Comparison of ENCODE assay signal across 13 cellular contexts in the genomic region with DNA sequence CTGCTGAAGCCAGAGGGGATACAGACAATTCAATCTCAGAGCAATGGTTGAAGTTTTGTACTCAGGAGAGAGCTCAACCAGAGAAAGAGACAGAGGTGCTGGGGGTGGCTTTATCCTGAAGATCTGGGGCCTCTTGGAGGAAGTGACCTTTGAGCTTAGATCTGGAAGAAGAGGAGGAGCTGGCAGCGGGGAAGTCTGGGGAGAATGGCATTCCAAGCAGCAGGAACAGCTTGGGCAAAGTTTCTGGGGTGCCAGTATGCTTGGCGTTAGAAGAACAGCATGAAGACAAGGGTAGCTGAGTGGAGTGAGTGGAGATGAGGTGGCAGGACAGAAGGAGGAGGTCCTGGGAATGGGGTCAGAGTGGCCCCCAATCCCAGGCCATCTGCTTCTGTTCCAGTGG. TPM values are rescaled to one million over a fixed set of nuclear protein-coding genes. Genes with fewer than 3 reads are reported as not detected.
DNase-seq lines count a peak whose midpoint lies in the region; ATAC-seq and TF ChIP-seq lines count a peak whose summit lies in the region.
"Had no signal": no experiment of that assay in that cellular context is flagged by ENCODE, and none has a peak within 500 bp of the region (broad histone marks: within the 10 kb centered on the region; RNA-seq: fewer than 3 reads in every experiment).

No MANE protein-coding gene starts in this region.

- no peak for DNase-seq in T-helper 2 cell treated with Interferon-gamma antibody and Interleukin-4, amounts not matched to agents 5 μg/mL and 100 μg/mL, for 36 hours (ENCODE audit: low spot score)
- DNase-seq in T-helper 2 cell (no peak), immature natural killer cell (no peak), sigmoid colon (no peak), UCSD-AML1 (lab: John Stamatoyannopoulos, UW; ENCODE audit: unreplicated experiment) (no peak), DMS79 treated with DMSO at 0.1 percent for 48 hours (lab: John Stamatoyannopoulos, UW) (no peak)
- DNase-seq in activated CD8-positive, alpha-beta T cell treated with anti-CD3 and anti-CD28 coated beads, Interleukin-2, amount 10 ng/mL, durations not matched to agents 7 days and 5 days = no peak
- no peak for DNase-seq in stimulated activated naive CD8-positive, alpha-beta T cell treated with anti-CD3 and anti-CD28 coated beads, Interleukin-15, amount 100 ng/mL, for 72 hours
- DNase-seq: 8988T; activated CD4-positive, alpha-beta T cell treated with anti-CD3 and anti-CD28 coated beads for 4 hours; GDM1; NCI-H187 treated with DMSO at 0.1 percent for 48 hours had no signal

- H3K27me3 ChIP-seq in sigmoid colon = peaks cover 0 to 31% (median 17%) of the 10 kb centered on the region in 3 donors
- H3K27me3 ChIP-seq: cardiac muscle cell had no signal

- peaks cover 4% of the 10 kb centered on the region for H3K27me3 Mint-ChIP-seq in T-helper 2 cell treated with Interferon-gamma antibody and Interleukin-4, amounts not matched to agents 5 μg/mL and 100 μg/mL, for 36 hours (ENCODE audit: low read depth)
- H3K27me3 Mint-ChIP-seq in activated CD8-positive, alpha-beta T cell treated with anti-CD3 and anti-CD28 coated beads, Interleukin-2, amount 10 ng/mL, durations not matched to agents 7 days and 5 days (ENCODE audit: low read depth) = no peaks in the 10 kb centered on the region
- peaks cover 0 to 3% (median 3%) of the 10 kb centered on the region in 3 donors for H3K27me3 Mint-ChIP-seq in immature natural killer cell (ENCODE audit: low read depth in 3 of 3)
- H3K27me3 Mint-ChIP-seq in stimulated activated naive CD8-positive, alpha-beta T cell treated with anti-CD3 and anti-CD28 coated beads, Interleukin-15, amount 100 ng/mL, for 72 hours = peaks cover 10% of the 10 kb centered on the region

- CTCF ChIA-PET in activated CD8-positive, alpha-beta T cell treated with anti-CD3 and anti-CD28 coated beads, Interleukin-2, amount 10 ng/mL, durations not matched to agents 7 days and 5 days (lab: Charles Lee) = interaction anchor here (0.9 to 1.7 kb wide), 5 partner anchors 10 to 51 kb away, joined by 3 to 13 read pairs (median 4); a partner anchor contains a TSS

- peaks cover 0 to 26% (median 22%) of the 10 kb centered on the region in 4 donors for H3K4me1 ChIP-seq in sigmoid colon

- no peak overlapping the region for H3K27ac ChIP-seq in sigmoid colon
- H3K27ac ChIP-seq: cardiac muscle cell had no signal

- ATAC-seq in activated CD8-positive, alpha-beta T cell treated with anti-CD3 and anti-CD28 coated beads, Interleukin-2, amount 10 ng/mL, durations not matched to agents 7 days and 5 days = no peak
- no peak for ATAC-seq in stimulated activated naive CD8-positive, alpha-beta T cell treated with anti-CD3 and anti-CD28 coated beads, Interleukin-15, amount 100 ng/mL, for 72 hours

- no peaks in the 10 kb centered on the region for H3K9me3 Mint-ChIP-seq in T-helper 2 cell treated with Interferon-gamma antibody and Interleukin-4, amounts not matched to agents 5 μg/mL and 100 μg/mL, for 36 hours
- H3K9me3 Mint-ChIP-seq in activated CD8-positive, alpha-beta T cell treated with anti-CD3 and anti-CD28 coated beads, Interleukin-2, amount 10 ng/mL, durations not matched to agents 7 days and 5 days (ENCODE audit: insufficient read depth) = no peaks in the 10 kb centered on the region
- H3K9me3 Mint-ChIP-seq in immature natural killer cell = peaks cover 0 to 2% (median 0%) of the 10 kb centered on the region in 6 donors
- H3K9me3 Mint-ChIP-seq in stimulated activated naive CD8-positive, alpha-beta T cell treated with anti-CD3 and anti-CD28 coated beads, Interleukin-15, amount 100 ng/mL, for 72 hours = no peaks in the 10 kb centered on the region

- H3K27ac Mint-ChIP-seq in T-helper 2 cell treated with Interferon-gamma antibody and Interleukin-4, amounts not matched to agents 5 μg/mL and 100 μg/mL, for 36 hours = peak overlapping the region; percentile 63
- peak overlapping the region; percentile 76 for H3K27ac Mint-ChIP-seq in activated CD8-positive, alpha-beta T cell treated with anti-CD3 and anti-CD28 coated beads, Interleukin-2, amount 10 ng/mL, durations not matched to agents 7 days and 5 days
- H3K27ac Mint-ChIP-seq in immature natural killer cell = peak overlapping the region; percentile 81 to 94 (median 88)
- H3K27ac Mint-ChIP-seq in stimulated activated naive CD8-positive, alpha-beta T cell treated with anti-CD3 and anti-CD28 coated beads, Interleukin-15, amount 100 ng/mL, for 72 hours = peak overlapping the region; percentile 74 to 79

- no peak for TF ChIP-seq POLR2A in sigmoid colon (IDR thresholded peaks at IDR 0.05)

- no peak for TF ChIP-seq CTCF in sigmoid colon (IDR thresholded peaks at IDR 0.05)

- H3K36me3 ChIP-seq in sigmoid colon = no peaks in the 10 kb centered on the region
- H3K36me3 ChIP-seq: cardiac muscle cell had no signal

- H3K4me3 Mint-ChIP-seq in T-helper 2 cell treated with Interferon-gamma antibody and Interleukin-4, amounts not matched to agents 5 μg/mL and 100 μg/mL, for 36 hours = peak overlapping the region; percentile 79
- H3K4me3 Mint-ChIP-seq in activated CD8-positive, alpha-beta T cell treated with anti-CD3 and anti-CD28 coated beads, Interleukin-2, amount 10 ng/mL, durations not matched to agents 7 days and 5 days = peak overlapping the region; percentile 65
- peak overlapping the region; percentile 73 to 89 (median 81) for H3K4me3 Mint-ChIP-seq in immature natural killer cell
- peak overlapping the region; percentile 62 to 71 for H3K4me3 Mint-ChIP-seq in stimulated activated naive CD8-positive, alpha-beta T cell treated with anti-CD3 and anti-CD28 coated beads, Interleukin-15, amount 100 ng/mL, for 72 hours

- H3K4me1 Mint-ChIP-seq in T-helper 2 cell treated with Interferon-gamma antibody and Interleukin-4, amounts not matched to agents 5 μg/mL and 100 μg/mL, for 36 hours (ENCODE audit: low read depth) = peaks cover 16% of the 10 kb centered on the region
- H3K4me1 Mint-ChIP-seq in activated CD8-positive, alpha-beta T cell treated with anti-CD3 and anti-CD28 coated beads, Interleukin-2, amount 10 ng/mL, durations not matched to agents 7 days and 5 days (ENCODE audit: low read depth) = peaks cover 40% of the 10 kb centered on the region
- peaks cover 32 to 35% of the 10 kb centered on the region in 2 donors for H3K4me1 Mint-ChIP-seq in immature natural killer cell
- peaks cover 33% of the 10 kb centered on the region for H3K4me1 Mint-ChIP-seq in stimulated activated naive CD8-positive, alpha-beta T cell treated with anti-CD3 and anti-CD28 coated beads, Interleukin-15, amount 100 ng/mL, for 72 hours

- peaks cover 4% of the 10 kb centered on the region for H3K36me3 Mint-ChIP-seq in T-helper 2 cell treated with Interferon-gamma antibody and Interleukin-4, amounts not matched to agents 5 μg/mL and 100 μg/mL, for 36 hours (ENCODE audit: low read depth)
- peaks cover 6% of the 10 kb centered on the region for H3K36me3 Mint-ChIP-seq in activated CD8-positive, alpha-beta T cell treated with anti-CD3 and anti-CD28 coated beads, Interleukin-2, amount 10 ng/mL, durations not matched to agents 7 days and 5 days (ENCODE audit: low read depth)
- H3K36me3 Mint-ChIP-seq in immature natural killer cell = peaks cover 0 to 5% (median 4%) of the 10 kb centered on the region in 3 donors

- POLR2A ChIA-PET in activated CD8-positive, alpha-beta T cell treated with anti-CD3 and anti-CD28 coated beads, Interleukin-2, amount 10 ng/mL, durations not matched to agents 7 days and 5 days (lab: Charles Lee) = interaction anchor here (0.7 to 6.6 kb wide), 4 partner anchors 10 to 20 kb away, joined by 3 to 38 read pairs (median 6); a partner anchor contains a TSS

- intact Hi-C loops in sigmoid colon (cut with DNase I) = no loop called here

- no peaks in the 10 kb centered on the region for H3K9me3 ChIP-seq in sigmoid colon

- no peak overlapping the region for H3K4me3 ChIP-seq in sigmoid colon

- WGBS in sigmoid colon, 2 donors = 15 to 61% methylated on average over 2 of the region's 2 CpGs

- no peak for TF ChIP-seq EP300 in sigmoid colon (IDR thresholded peaks at IDR 0.05)

RNA-seq across cellular contexts. Expression of a gene that starts 11.3 kb away (rescaled TPM):
- total RNA-seq in activated CD8-positive, alpha-beta T cell treated with anti-CD3 and anti-CD28 coated beads, Interleukin-2, amount 10 ng/mL, durations not matched to agents 7 days and 5 days = 10 to 100 TPM; 22.9 to 25.1 TPM
- polyA plus RNA-seq in immature natural killer cell = 10 to 100 TPM in 2 of 3 donors, 1 to 10 TPM in 1; 7.3 to 39.1 (median 12.6) TPM
- 1 to 10 TPM; 2.6 to 6.9 (median 3.3) TPM for total RNA-seq in sigmoid colon
- polyA plus RNA-seq in sigmoid colon = 10 to 100 TPM in 1 of 3 donors, 1 to 10 TPM in 2; 4.2 to 16.3 (median 5.3) TPM

RNA-seq across cellular contexts. Expression of a gene that starts 22.2 kb away (rescaled TPM):
- total RNA-seq in activated CD8-positive, alpha-beta T cell treated with anti-CD3 and anti-CD28 coated beads, Interleukin-2, amount 10 ng/mL, durations not matched to agents 7 days and 5 days = 10 to 100 TPM; 75.2 to 78.6 TPM
- 100 to 1,000 TPM in 1 of 3 donors, 10 to 100 TPM in 2; 62.7 to 105 (median 83.3) TPM for polyA plus RNA-seq in immature natural killer cell
- total RNA-seq in sigmoid colon = 1 to 10 TPM in 2 of 4 donors, under 1 TPM in 1, not detected in 1; 0.99 to 2.2 (median 1.4) TPM
- polyA plus RNA-seq in sigmoid colon = 1 to 10 TPM; 1.8 to 6.0 (median 5.9) TPM
- total RNA-seq: cardiac muscle cell had no signal
- polyA plus RNA-seq: cardiac muscle cell had no signal

RNA-seq across cellular contexts. Expression of a gene that starts 44.1 kb away (rescaled TPM):
- total RNA-seq in activated CD8-positive, alpha-beta T cell treated with anti-CD3 and anti-CD28 coated beads, Interleukin-2, amount 10 ng/mL, durations not matched to agents 7 days and 5 days = 1 to 10 TPM; 7.8 to 9.2 TPM
- 1 to 10 TPM; 1.7 to 4.7 (median 3.5) TPM for polyA plus RNA-seq in immature natural killer cell
- 10 to 100 TPM in 2 of 4 donors, 1 to 10 TPM in 2; 7.8 to 18.0 (median 9.5) TPM for total RNA-seq in sigmoid colon
- 1 to 10 TPM; 1.8 to 8.7 (median 6.5) TPM for polyA plus RNA-seq in sigmoid colon

Comparison
In these comparisons a context has a peak if more than half of its experiments do, and no peak if none do; other contexts are left out.
1. RNA of a gene that starts 22.2 kb away (total RNA-seq): 75.2 to 78.6 TPM in activated CD8-positive, alpha-beta T cell treated with anti-CD3 and anti-CD28 coated beads, Interleukin-2, amount 10 ng/mL, durations not matched to agents 7 days and 5 days; 0.99 to 2.2 TPM in sigmoid colon; every median in the first group is over 10 times any median in the second.
2. Peak in every context shown above with its lines, with median percentiles within 50 percentile points of each other: H3K27ac Mint-ChIP-seq and H3K4me3 Mint-ChIP-seq.